ENCODE assay signal across 22 cellular contexts in the genomic region with DNA sequence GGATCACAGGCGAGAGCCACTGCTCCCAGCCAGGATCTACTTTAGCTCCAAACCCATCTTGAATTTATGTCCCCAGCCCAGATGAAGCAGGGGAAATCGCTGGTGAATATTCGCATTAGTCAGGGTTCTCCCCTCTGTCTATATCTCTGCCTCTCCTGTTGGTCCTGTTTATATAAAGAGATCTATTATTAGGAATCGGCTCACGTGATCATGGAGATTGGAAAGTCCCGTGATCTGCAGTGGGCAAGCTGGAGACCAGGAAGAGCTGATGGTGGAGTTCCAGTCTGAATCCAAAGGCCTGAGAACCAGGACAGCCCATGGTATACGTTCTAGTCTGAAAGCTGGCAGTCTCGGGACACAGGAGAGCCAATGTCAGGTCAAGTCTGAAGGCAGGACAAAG.
"Had no signal": no experiment of that assay in that cellular context is flagged by ENCODE, and none has a peak within 500 bp of the region (broad histone marks: within the 10 kb centered on the region; RNA-seq: fewer than 3 reads in every experiment).

No MANE protein-coding gene starts in this region.

- H3K27ac Mint-ChIP-seq: dendritic cell treated with granulocyte-macrophage colony-stimulating factor and Interleukin-4, amounts not matched to agents 40 ng/mL and 50 ng/mL, for 4 days; effector memory CD8-positive, alpha-beta T cell; stimulated activated naive B cell treated with anti-CD40 and anti-IgM and Interleukin-4, amounts not matched to agents 10 μg/mL and 1 μg/mL and 100 μg/mL, for 72 hours; stimulated activated naive CD8-positive, alpha-beta T cell treated with anti-CD3 and anti-CD28 coated beads, Interleukin-15, amount 100 ng/mL, for 72 hours had no signal

- H3K27ac ChIP-seq: epithelial cell of prostate, esophagus muscularis mucosa, gastroesophageal sphincter, hepatocyte, neutrophil, testis, tibial nerve, upper lobe of right lung, vagina had no signal

- H3K4me3 Mint-ChIP-seq: dendritic cell treated with granulocyte-macrophage colony-stimulating factor and Interleukin-4, amounts not matched to agents 40 ng/mL and 50 ng/mL, for 4 days; effector memory CD8-positive, alpha-beta T cell; naive thymus-derived CD8-positive, alpha-beta T cell; stimulated activated naive B cell treated with anti-CD40 and anti-IgM and Interleukin-4, amounts not matched to agents 10 μg/mL and 1 μg/mL and 100 μg/mL, for 72 hours; stimulated activated naive CD8-positive, alpha-beta T cell treated with anti-CD3 and anti-CD28 coated beads, Interleukin-15, amount 100 ng/mL, for 72 hours had no signal

- H3K4me3 ChIP-seq: esophagus muscularis mucosa, gastroesophageal sphincter, hepatocyte, mucosa of descending colon, testis, tibial nerve, upper lobe of right lung, vagina had no signal

- H3K27me3 ChIP-seq: testis had no signal

- H3K9me3 ChIP-seq: esophagus muscularis mucosa, gastroesophageal sphincter, mucosa of descending colon, neutrophil, testis, upper lobe of right lung, vagina had no signal

- H3K4me1 ChIP-seq: testis had no signal

- DNase-seq: effector memory CD8-positive, alpha-beta T cell; glutamatergic neuron; kidney; left cardiac atrium; mesendoderm; mucosa of descending colon; naive thymus-derived CD8-positive, alpha-beta T cell; stimulated activated CD4-positive, alpha-beta T cell treated with anti-CD3 and anti-CD28 coated beads, Interleukin-2, amount 100 ng/mL, for 24 hours; stimulated activated CD4-positive, alpha-beta T cell treated with anti-CD3 and anti-CD28 coated beads, Interleukin-4, amount 100 ng/mL, for 4 hours; stimulated activated naive B cell treated with anti-CD40 and anti-IgM and Interleukin-4, amounts not matched to agents 10 μg/mL and 1 μg/mL and 100 μg/mL, for 72 hours; stimulated activated naive CD8-positive, alpha-beta T cell treated with anti-CD3 and anti-CD28 coated beads, Interleukin-15, amount 100 ng/mL, for 72 hours; testis had no signal

- H3K9me3 Mint-ChIP-seq: dendritic cell treated with granulocyte-macrophage colony-stimulating factor and Interleukin-4, amounts not matched to agents 40 ng/mL and 50 ng/mL, for 4 days; effector memory CD8-positive, alpha-beta T cell; naive thymus-derived CD8-positive, alpha-beta T cell; stimulated activated naive B cell treated with anti-CD40 and anti-IgM and Interleukin-4, amounts not matched to agents 10 μg/mL and 1 μg/mL and 100 μg/mL, for 72 hours; stimulated activated naive CD8-positive, alpha-beta T cell treated with anti-CD3 and anti-CD28 coated beads, Interleukin-15, amount 100 ng/mL, for 72 hours had no signal

- H3K36me3 Mint-ChIP-seq: stimulated activated naive B cell treated with anti-CD40 and anti-IgM and Interleukin-4, amounts not matched to agents 10 μg/mL and 1 μg/mL and 100 μg/mL, for 72 hours had no signal

- ATAC-seq: effector memory CD8-positive, alpha-beta T cell; gastroesophageal sphincter; mucosa of descending colon; naive thymus-derived CD8-positive, alpha-beta T cell; sciatic nerve; stimulated activated naive B cell treated with anti-CD40 and anti-IgM and Interleukin-4, amounts not matched to agents 10 μg/mL and 1 μg/mL and 100 μg/mL, for 72 hours; stimulated activated naive CD8-positive, alpha-beta T cell treated with anti-CD3 and anti-CD28 coated beads, Interleukin-15, amount 100 ng/mL, for 72 hours; upper lobe of right lung had no signal
